ENCODE assay signal across 1 cellular context in the genomic region with DNA sequence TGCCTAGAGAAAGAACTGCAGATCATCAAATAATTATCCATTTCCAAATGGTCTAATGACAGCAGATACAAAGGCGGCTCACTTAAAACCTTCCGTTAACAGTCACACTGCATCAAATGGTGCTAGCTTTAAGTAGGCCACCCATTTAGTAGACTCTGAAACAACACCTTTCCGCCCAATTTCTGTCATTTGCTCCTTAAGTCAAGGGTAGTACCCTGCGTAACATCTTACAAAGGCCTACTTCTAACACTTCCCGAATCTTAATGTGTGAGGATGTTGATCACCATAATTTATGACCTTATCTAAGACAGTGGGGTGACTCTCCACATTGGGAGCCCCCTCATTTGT.
TF ChIP-seq lines count a peak whose summit lies in the region.

No MANE protein-coding gene starts in this region.

TF ChIP-seq in GM23338, 12 proteins besides CTCF, POLR2A, EP300 and RAD21 (continued from another document):
- TF ChIP-seq, protein P1, sequence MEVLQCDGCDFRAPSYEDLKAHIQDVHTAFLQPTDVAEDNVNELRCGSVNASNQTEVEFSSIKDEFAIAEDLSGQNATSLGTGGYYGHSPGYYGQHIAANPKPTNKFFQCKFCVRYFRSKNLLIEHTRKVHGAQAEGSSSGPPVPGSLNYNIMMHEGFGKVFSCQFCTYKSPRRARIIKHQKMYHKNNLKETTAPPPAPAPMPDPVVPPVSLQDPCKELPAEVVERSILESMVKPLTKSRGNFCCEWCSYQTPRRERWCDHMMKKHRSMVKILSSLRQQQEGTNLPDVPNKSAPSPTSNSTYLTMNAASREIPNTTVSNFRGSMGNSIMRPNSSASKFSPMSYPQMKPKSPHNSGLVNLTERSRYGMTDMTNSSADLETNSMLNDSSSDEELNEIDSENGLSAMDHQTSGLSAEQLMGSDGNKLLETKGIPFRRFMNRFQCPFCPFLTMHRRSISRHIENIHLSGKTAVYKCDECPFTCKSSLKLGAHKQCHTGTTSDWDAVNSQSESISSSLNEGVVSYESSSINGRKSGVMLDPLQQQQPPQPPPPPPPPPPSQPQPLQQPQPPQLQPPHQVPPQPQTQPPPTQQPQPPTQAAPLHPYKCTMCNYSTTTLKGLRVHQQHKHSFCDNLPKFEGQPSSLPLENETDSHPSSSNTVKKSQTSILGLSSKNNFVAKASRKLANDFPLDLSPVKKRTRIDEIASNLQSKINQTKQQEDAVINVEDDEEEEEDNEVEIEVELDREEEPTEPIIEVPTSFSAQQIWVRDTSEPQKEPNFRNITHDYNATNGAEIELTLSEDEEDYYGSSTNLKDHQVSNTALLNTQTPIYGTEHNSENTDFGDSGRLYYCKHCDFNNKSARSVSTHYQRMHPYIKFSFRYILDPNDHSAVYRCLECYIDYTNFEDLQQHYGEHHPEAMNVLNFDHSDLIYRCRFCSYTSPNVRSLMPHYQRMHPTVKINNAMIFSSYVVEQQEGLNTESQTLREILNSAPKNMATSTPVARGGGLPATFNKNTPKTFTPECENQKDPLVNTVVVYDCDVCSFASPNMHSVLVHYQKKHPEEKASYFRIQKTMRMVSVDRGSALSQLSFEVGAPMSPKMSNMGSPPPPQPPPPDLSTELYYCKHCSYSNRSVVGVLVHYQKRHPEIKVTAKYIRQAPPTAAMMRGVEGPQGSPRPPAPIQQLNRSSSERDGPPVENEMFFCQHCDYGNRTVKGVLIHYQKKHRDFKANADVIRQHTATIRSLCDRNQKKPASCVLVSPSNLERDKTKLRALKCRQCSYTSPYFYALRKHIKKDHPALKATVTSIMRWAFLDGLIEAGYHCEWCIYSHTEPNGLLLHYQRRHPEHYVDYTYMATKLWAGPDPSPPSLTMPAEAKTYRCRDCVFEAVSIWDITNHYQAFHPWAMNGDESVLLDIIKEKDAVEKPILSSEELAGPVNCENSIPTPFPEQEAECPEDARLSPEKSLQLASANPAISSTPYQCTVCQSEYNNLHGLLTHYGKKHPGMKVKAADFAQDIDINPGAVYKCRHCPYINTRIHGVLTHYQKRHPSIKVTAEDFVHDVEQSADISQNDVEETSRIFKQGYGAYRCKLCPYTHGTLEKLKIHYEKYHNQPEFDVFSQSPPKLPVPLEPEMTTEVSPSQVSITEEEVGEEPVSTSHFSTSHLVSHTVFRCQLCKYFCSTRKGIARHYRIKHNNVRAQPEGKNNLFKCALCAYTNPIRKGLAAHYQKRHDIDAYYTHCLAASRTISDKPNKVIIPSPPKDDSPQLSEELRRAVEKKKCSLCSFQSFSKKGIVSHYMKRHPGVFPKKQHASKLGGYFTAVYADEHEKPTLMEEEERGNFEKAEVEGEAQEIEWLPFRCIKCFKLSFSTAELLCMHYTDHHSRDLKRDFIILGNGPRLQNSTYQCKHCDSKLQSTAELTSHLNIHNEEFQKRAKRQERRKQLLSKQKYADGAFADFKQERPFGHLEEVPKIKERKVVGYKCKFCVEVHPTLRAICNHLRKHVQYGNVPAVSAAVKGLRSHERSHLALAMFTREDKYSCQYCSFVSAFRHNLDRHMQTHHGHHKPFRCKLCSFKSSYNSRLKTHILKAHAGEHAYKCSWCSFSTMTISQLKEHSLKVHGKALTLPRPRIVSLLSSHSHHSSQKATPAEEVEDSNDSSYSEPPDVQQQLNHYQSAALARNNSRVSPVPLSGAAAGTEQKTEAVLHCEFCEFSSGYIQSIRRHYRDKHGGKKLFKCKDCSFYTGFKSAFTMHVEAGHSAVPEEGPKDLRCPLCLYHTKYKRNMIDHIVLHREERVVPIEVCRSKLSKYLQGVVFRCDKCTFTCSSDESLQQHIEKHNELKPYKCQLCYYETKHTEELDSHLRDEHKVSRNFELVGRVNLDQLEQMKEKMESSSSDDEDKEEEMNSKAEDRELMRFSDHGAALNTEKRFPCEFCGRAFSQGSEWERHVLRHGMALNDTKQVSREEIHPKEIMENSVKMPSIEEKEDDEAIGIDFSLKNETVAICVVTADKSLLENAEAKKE (CRISPR knock-in tag; IDR thresholded peaks at IDR 0.05): no peak
